In genomic region chr7:24755541-24756416, GRCh38 we compare ENCODE assay signal across 8 cellular contexts. TPM values are rescaled to one million over a fixed set of nuclear protein-coding genes. Genes with fewer than 3 reads are reported as not detected.
DNase-seq lines count a peak whose midpoint lies in the region; ATAC-seq, FAIRE-seq and TF ChIP-seq lines count a peak whose summit lies in the region.

No MANE protein-coding gene starts in this region.

- peaks cover 30% of the 10 kb centered on the region for H3K4me1 Mint-ChIP-seq in activated CD8-positive, alpha-beta T cell treated with anti-CD3 and anti-CD28 coated beads, Interleukin-2, amount 10 ng/mL, durations not matched to agents 7 days and 5 days (ENCODE audit: low read depth)

- peak overlapping the region; percentile 66 to 92 (median 83) for H3K4me3 ChIP-seq in keratinocyte (ENCODE audit: control insufficient read depth in 2 of 3, extremely low read depth in 1 of 3, insufficient read depth in 2 of 3, low read depth in 1 of 3, low read length in 3 of 3)

- dilution Hi-C loops in keratinocyte (cut with MboI; ENCODE audit: extremely low pct_ligation_motif_present, low sequenced_read_pairs) = no loop called here

- peak overlapping the region; percentile 81 for H3K4me3 Mint-ChIP-seq in activated CD8-positive, alpha-beta T cell treated with anti-CD3 and anti-CD28 coated beads, Interleukin-2, amount 10 ng/mL, durations not matched to agents 7 days and 5 days

- peak overlapping the region; percentile 67 for H3K27ac Mint-ChIP-seq in activated CD8-positive, alpha-beta T cell treated with anti-CD3 and anti-CD28 coated beads, Interleukin-2, amount 10 ng/mL, durations not matched to agents 7 days and 5 days

- H3K36me3 Mint-ChIP-seq in activated CD8-positive, alpha-beta T cell treated with anti-CD3 and anti-CD28 coated beads, Interleukin-2, amount 10 ng/mL, durations not matched to agents 7 days and 5 days (ENCODE audit: low read depth) = no peaks in the 10 kb centered on the region

- no peak overlapping the region for H2AFZ ChIP-seq in keratinocyte (ENCODE audit: control insufficient read depth, low read length)

- peak overlapping the region; percentile 99 for H3K27ac ChIP-seq in keratinocyte (ENCODE audit: control insufficient read depth, insufficient read depth, low read length)

- H3K4me2 ChIP-seq in keratinocyte (ENCODE audit: control insufficient read depth, extremely low read depth, insufficient read depth, low read depth, low read length) = peak overlapping the region; percentile 97

- peak overlapping the region; percentile 94 for H3K9ac ChIP-seq in keratinocyte (ENCODE audit: control insufficient read depth, extremely low read depth, insufficient read depth, low read length)

- peaks cover 3% of the 10 kb centered on the region for H3K9me1 ChIP-seq in keratinocyte (ENCODE audit: control insufficient read depth, extremely low read depth, insufficient read depth, low read length)

- H3K27me3 ChIP-seq in keratinocyte (ENCODE audit: control insufficient read depth, extremely low read depth, insufficient read depth, low read length) = no peaks in the 10 kb centered on the region

- H3K9me3 ChIP-seq in keratinocyte (ENCODE audit: control insufficient read depth, low read depth, low read length) = no peaks in the 10 kb centered on the region

- FAIRE-seq in keratinocyte (lab: Jason Lieb, UNC) = peak; percentile 88

- ATAC-seq in GM21367 (IDR thresholded peaks at IDR 0.05; ENCODE audit: unreplicated experiment) (peak; percentile 68), HG03460 (IDR thresholded peaks at IDR 0.05; ENCODE audit: unreplicated experiment) (peak; percentile 70)
- peak; percentile 59 for ATAC-seq in activated CD8-positive, alpha-beta T cell treated with anti-CD3 and anti-CD28 coated beads, Interleukin-2, amount 10 ng/mL, durations not matched to agents 7 days and 5 days

- no peaks in the 10 kb centered on the region for H3K9me3 Mint-ChIP-seq in activated CD8-positive, alpha-beta T cell treated with anti-CD3 and anti-CD28 coated beads, Interleukin-2, amount 10 ng/mL, durations not matched to agents 7 days and 5 days (ENCODE audit: insufficient read depth)

- peaks cover 42% of the 10 kb centered on the region for H3K79me2 ChIP-seq in keratinocyte (ENCODE audit: control insufficient read depth, insufficient read depth, low read length)

- peaks cover 48% of the 10 kb centered on the region for H3K27me3 Mint-ChIP-seq in activated CD8-positive, alpha-beta T cell treated with anti-CD3 and anti-CD28 coated beads, Interleukin-2, amount 10 ng/mL, durations not matched to agents 7 days and 5 days (ENCODE audit: low read depth)

- peaks cover 45% of the 10 kb centered on the region for H3K4me1 ChIP-seq in keratinocyte (ENCODE audit: control insufficient read depth, extremely low read depth, insufficient read depth, low read length)

- POLR2A ChIA-PET in activated CD8-positive, alpha-beta T cell treated with anti-CD3 and anti-CD28 coated beads, Interleukin-2, amount 10 ng/mL, durations not matched to agents 7 days and 5 days (lab: Charles Lee) = interaction anchor here (1.1 kb wide), 1 partner anchor 13 kb away, joined by 3 read pairs; no protein-coding TSS in a partner anchor
- POLR2A ChIA-PET in HEK293T (lab: Yijun Ruan, JAX) = interaction anchor here (0.6 to 1.6 kb wide), 3 partner anchors 8 to 315 kb away, joined by 3 to 5 read pairs (median 4); no protein-coding TSS in a partner anchor

- CTCF ChIA-PET in activated CD8-positive, alpha-beta T cell treated with anti-CD3 and anti-CD28 coated beads, Interleukin-2, amount 10 ng/mL, durations not matched to agents 7 days and 5 days (lab: Charles Lee) = interaction anchor here (0.7 to 2.2 kb wide), 7 partner anchors 9 to 425 kb away, joined by 3 to 17 read pairs (median 3); no protein-coding TSS in a partner anchor
- CTCF ChIA-PET in HEK293T (lab: Yijun Ruan, JAX) = interaction anchor here (1.5 kb wide), 1 partner anchor 90 kb away, joined by 4 read pairs; no protein-coding TSS in a partner anchor

- DNase-seq in EL (peak; percentile 60), keratinocyte (ENCODE audit: low read depth, low spot score) (peak; percentile 78), NCI-H446 (lab: John Stamatoyannopoulos, UW) (no peak), HEK293T (ENCODE audit: extremely low spot score) (no peak), superior temporal gyrus (ENCODE audit: extremely low spot score) (no peak)
- DNase-seq in activated CD8-positive, alpha-beta T cell treated with anti-CD3 and anti-CD28 coated beads, Interleukin-2, amount 10 ng/mL, durations not matched to agents 7 days and 5 days = peak; percentile 37

- H3K36me3 ChIP-seq in keratinocyte (ENCODE audit: control insufficient read depth in 2 of 2, extremely low read depth in 1 of 2, insufficient read depth in 2 of 2, low read length in 2 of 2) = peaks cover 0 to 6% of the 10 kb centered on the region in 2 experiments

- H4K20me1 ChIP-seq in keratinocyte (ENCODE audit: control insufficient read depth, extremely low read depth, insufficient read depth, low read length) = no peaks in the 10 kb centered on the region

- TF ChIP-seq CTCF in keratinocyte (optimal IDR thresholded peaks at IDR 0.05 in 1 of 3, IDR thresholded peaks at IDR 0.05 in 1 of 3, conservative IDR thresholded peaks at IDR 0.05 in 1 of 3; ENCODE audit: extremely low read depth in 1 of 3, insufficient read depth in 2 of 3, low read length in 3 of 3) = no peak

TF ChIP-seq in HEK293T, 16 proteins besides CTCF, POLR2A, EP300 and RAD21:
- no peak for TF ChIP-seq NFRKB (IDR thresholded peaks at IDR 0.05)
- TF ChIP-seq TARDBP (IDR thresholded peaks at IDR 0.05) = no peak
- TF ChIP-seq FOXK2 (IDR thresholded peaks at IDR 0.05) = no peak

RNA-seq across cellular contexts. Expression of gene GSDME, which starts 1.5 kb away (rescaled TPM):
- total RNA-seq in activated CD8-positive, alpha-beta T cell treated with anti-CD3 and anti-CD28 coated beads, Interleukin-2, amount 10 ng/mL, durations not matched to agents 7 days and 5 days = 1 to 10 TPM; 2.9 to 3.0 TPM
- polyA plus RNA-seq in keratinocyte = 81.7 to 105 TPM (median 95.6 TPM) in 3 replicates
- 83.9 TPM for polyA plus RNA-seq in keratinocyte (2011; ENCODE audit: low read depth)
- 71.7 and 85.2 TPM in 2 replicates for polyA plus RNA-seq in keratinocyte (2011; cell fraction: cytosol; rRNA removed)
- 134 and 143 TPM in 2 replicates for polyA plus RNA-seq in keratinocyte (2011; cell fraction: nucleus; rRNA removed)
- polyA plus RNA-seq in keratinocyte (2012; ENCODE audit: low replicate concordance) = 59.5 and 86.4 TPM in 2 replicates
- 71.0 to 119 TPM (median 96.2 TPM) in 3 replicates for polyA minus RNA-seq in keratinocyte
- polyA minus RNA-seq in keratinocyte (2011; cell fraction: cytosol; rRNA and poly(A)+ RNA removed) = 60.0 TPM
- 50.8 and 85.9 TPM in 2 replicates for polyA minus RNA-seq in keratinocyte (2011; cell fraction: nucleus; rRNA and poly(A)+ RNA removed)

Comparison
In these comparisons a context has a peak if more than half of its experiments do, and no peak if none do; other contexts are left out.
1. DNase-seq: peak in EL (single experiment), activated CD8-positive, alpha-beta T cell treated with anti-CD3 and anti-CD28 coated beads, Interleukin-2, amount 10 ng/mL, durations not matched to agents 7 days and 5 days (single experiment) and keratinocyte (single experiment); none in NCI-H446 (0 of 2), HEK293T (single experiment) and superior temporal gyrus (single experiment).
2. Peak in every context shown above with its lines, with median percentiles within 50 percentile points of each other: ATAC-seq.